1 cellular context compared by ENCODE assay signal in genomic region chr1:109643385-109644230, GRCh38.
TF ChIP-seq lines count a peak whose summit lies in the region.

No MANE protein-coding gene starts in this region.

TF ChIP-seq in GM23338, 12 proteins besides CTCF, POLR2A, EP300 and RAD21:
- TF ChIP-seq REST (IDR thresholded peaks at IDR 0.05; ENCODE audit: unreplicated experiment) (no peak), POLR2AphosphoS5 (IDR thresholded peaks at IDR 0.05; ENCODE audit: low read depth) (no peak), EZH2 (IDR thresholded peaks at IDR 0.05; ENCODE audit: low read depth, unreplicated experiment) (no peak), JUNB (IDR thresholded peaks at IDR 0.05; ENCODE audit: unreplicated experiment) (no peak), ZNF114 (CRISPR knock-in tag; IDR thresholded peaks at IDR 0.05) (no peak), EZH2phosphoT487 (IDR thresholded peaks at IDR 0.05; ENCODE audit: unreplicated experiment) (no peak), STAT1 (IDR thresholded peaks at IDR 0.05; ENCODE audit: unreplicated experiment) (no peak), ZNF331 (CRISPR knock-in tag; IDR thresholded peaks at IDR 0.05; ENCODE audit: low read depth) (no peak), NANOG (IDR thresholded peaks at IDR 0.05; ENCODE audit: borderline replicate concordance) (no peak), ETS1 (IDR thresholded peaks at IDR 0.05) (no peak)
TF ChIP-seq in GM23338: peak in this region for 0.
